14 cellular contexts compared by ENCODE assay signal in genomic region chr16:62256406-62256805, GRCh38.
DNase-seq lines count a peak whose midpoint lies in the region; ATAC-seq and TF ChIP-seq lines count a peak whose summit lies in the region.
"Had no signal": no experiment of that assay in that cellular context is flagged by ENCODE, and none has a peak within 500 bp of the region (broad histone marks: within the 10 kb centered on the region; RNA-seq: fewer than 3 reads in every experiment).

No MANE protein-coding gene starts in this region.

- TF ChIP-seq CTCF in endodermal cell (conservative IDR thresholded peaks at IDR 0.05) = peak; percentile 82

- ATAC-seq in GM18517 (IDR thresholded peaks at IDR 0.05; ENCODE audit: unreplicated experiment) = no peak
- ATAC-seq: A549, Right ventricle myocardium inferior had no signal

- no peaks in the 10 kb centered on the region for H3K27me3 Mint-ChIP-seq in endodermal cell (ENCODE audit: insufficient read depth)
- H3K27me3 Mint-ChIP-seq: activated naive CD8-positive, alpha-beta T cell had no signal

- H3K4me1 Mint-ChIP-seq in endodermal cell = peaks cover 15% of the 10 kb centered on the region

- no peaks in the 10 kb centered on the region for H3K36me3 ChIP-seq in endodermal cell (ENCODE audit: control insufficient read depth, insufficient read depth, low read length)
- H3K36me3 ChIP-seq: neutrophil had no signal

- no peaks in the 10 kb centered on the region for H3K36me3 Mint-ChIP-seq in endodermal cell (ENCODE audit: low read depth)
- H3K36me3 Mint-ChIP-seq: activated naive CD8-positive, alpha-beta T cell had no signal

- no peak overlapping the region for H3K4me3 ChIP-seq in endodermal cell (ENCODE audit: low read length)
- H3K4me3 ChIP-seq: A549 had no signal

- 20 to 30% methylated on average over 1 to 2 of the region's 2 CpGs for WGBS in endodermal cell (ENCODE audit: insufficient coverage in 1 of 2, insufficient read length in 1 of 2), 2 experiments

- no peaks in the 10 kb centered on the region for H3K4me1 ChIP-seq in endodermal cell (ENCODE audit: control insufficient read depth, insufficient read depth, low read length)
- H3K4me1 ChIP-seq: A549 had no signal

- H3K9me3 ChIP-seq in endodermal cell (ENCODE audit: control insufficient read depth, low read length) = no peaks in the 10 kb centered on the region
- H3K9me3 ChIP-seq: A549, neutrophil had no signal

- H3K27ac Mint-ChIP-seq in endodermal cell = no peak overlapping the region
- H3K27ac Mint-ChIP-seq: activated naive CD8-positive, alpha-beta T cell had no signal

- H3K27ac ChIP-seq in endodermal cell (ENCODE audit: low read depth, low read length) = no peak overlapping the region
- H3K27ac ChIP-seq: A549, neutrophil had no signal

- H3K9me3 Mint-ChIP-seq in endodermal cell = no peaks in the 10 kb centered on the region

- in situ Hi-C loops in G401 (cut with HindIII; ENCODE audit: low sequenced_read_pairs) = no loop called here

- DNase-seq in NCI-H1092 treated with DMSO at 0.1 percent for 48 hours (lab: John Stamatoyannopoulos, UW) (peak; percentile 7), NCI-H1092 (lab: John Stamatoyannopoulos, UW) (no peak), NCI-H69 (lab: John Stamatoyannopoulos, UW) (peak; percentile 42), endodermal cell (no peak), pons (ENCODE audit: low spot score) (peak; percentile 57), G401 (ENCODE audit: low spot score) (no peak)
- DNase-seq in stimulated activated naive CD4-positive, alpha-beta T cell (lab: John Stamatoyannopoulos, UW) = no peak
- DNase-seq: NCI-H1436 treated with DMSO at 0.1 percent for 48 hours; stimulated activated CD4-positive, alpha-beta T cell treated with anti-CD3 and anti-CD28 coated beads, Interleukin-4, amount 100 ng/mL, for 24 hours had no signal

- no peak overlapping the region for H3K9ac ChIP-seq in endodermal cell (ENCODE audit: extremely low read depth, low read length, poor library complexity, severe bottlenecking)

- no peaks in the 10 kb centered on the region for H3K27me3 ChIP-seq in endodermal cell (ENCODE audit: control insufficient read depth, insufficient read depth, low read length, poor library complexity, severe bottlenecking)
- H3K27me3 ChIP-seq: neutrophil had no signal

- no peak overlapping the region for H3K4me3 Mint-ChIP-seq in endodermal cell
- H3K4me3 Mint-ChIP-seq: activated naive CD8-positive, alpha-beta T cell had no signal

Comparison
In these comparisons a context has a peak if more than half of its experiments do, and no peak if none do; other contexts are left out.
1. DNase-seq: peak in NCI-H1092 treated with DMSO at 0.1 percent for 48 hours (single experiment), NCI-H69 (single experiment) and pons (single experiment); none in NCI-H1092 (single experiment), endodermal cell (single experiment), stimulated activated naive CD4-positive, alpha-beta T cell (0 of 6) and G401 (single experiment).